In the genomic region with DNA sequence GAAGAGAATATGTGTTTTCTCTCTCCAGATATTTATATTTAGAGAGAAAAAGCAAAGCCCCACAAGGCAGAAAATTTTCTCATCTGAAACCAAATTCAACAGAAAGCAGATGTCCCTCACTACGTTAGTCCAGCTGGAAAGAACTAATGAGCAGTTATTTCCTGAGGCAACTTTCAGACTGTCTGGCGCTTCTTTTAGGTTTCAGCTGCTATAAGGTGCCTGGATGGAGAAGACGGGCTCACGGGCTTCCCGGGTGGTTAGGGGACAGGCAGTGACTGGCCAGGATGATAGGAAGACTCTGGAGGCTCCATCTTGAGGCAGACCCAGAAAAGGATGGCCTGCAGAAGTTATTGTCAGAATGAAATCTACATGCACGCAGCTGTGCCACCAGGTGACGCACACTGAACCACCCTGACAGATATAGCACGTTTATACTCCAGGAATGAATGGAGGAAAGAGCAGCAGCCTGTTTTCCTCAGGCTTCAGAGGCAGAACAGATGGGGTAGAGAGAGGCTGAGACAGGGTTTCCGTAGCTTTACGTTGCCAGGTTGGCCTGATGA, we compare ENCODE assay signal across 8 cellular contexts. TPM values are rescaled to one million over a fixed set of nuclear protein-coding genes. Genes with fewer than 3 reads are reported as not detected.
DNase-seq lines count a peak whose midpoint lies in the region; ATAC-seq and TF ChIP-seq lines count a peak whose summit lies in the region.

No MANE protein-coding gene starts in this region.

- H3K27me3 Mint-ChIP-seq in neural progenitor cell (ENCODE audit: insufficient read depth, low read depth) = peaks cover 7% of the 10 kb centered on the region

- H3K79me2 ChIP-seq in neural progenitor cell (ENCODE audit: low read depth) = no peaks in the 10 kb centered on the region

- peak; percentile 25 for DNase-seq in HFF-Myc (ENCODE audit: extremely low read depth, low read depth)
- DNase-seq in OCI-M1 (lab: John Stamatoyannopoulos, UW) = peak; percentile 19
- DNase-seq in neural progenitor cell (ENCODE audit: low spot score) = no peak
- DNase-seq in effector memory CD4-positive, alpha-beta T cell = no peak
- DNase-seq in AG20443 (ENCODE audit: low spot score) = no peak
- no peak for DNase-seq in kidney tubule cell (ENCODE audit: low spot score)

- no peaks in the 10 kb centered on the region for H4K20me1 ChIP-seq in neural progenitor cell (ENCODE audit: low read depth)

- H3K4me1 Mint-ChIP-seq in neural progenitor cell = peaks cover 24% of the 10 kb centered on the region

- H3K9ac ChIP-seq in neural progenitor cell = no peak overlapping the region

- peak; percentile 28 for TF ChIP-seq CTCF in HFF-Myc (IDR thresholded peaks at IDR 0.05; ENCODE audit: low read depth, low read length, missing control alignments)
- no peak for TF ChIP-seq CTCF in neural progenitor cell (IDR thresholded peaks at IDR 0.05)

- no peaks in the 10 kb centered on the region for H3K9me3 Mint-ChIP-seq in neural progenitor cell

- H3K27me3 ChIP-seq in neural progenitor cell = no peaks in the 10 kb centered on the region
- H3K27me3 ChIP-seq in effector memory CD4-positive, alpha-beta T cell (replicated peaks; ENCODE audit: control insufficient read depth, insufficient read depth, low read length, poor library complexity, severe bottlenecking) = no peaks in the 10 kb centered on the region

- peaks cover 2% of the 10 kb centered on the region for H3K36me3 Mint-ChIP-seq in neural progenitor cell

- peak; percentile 71 for ATAC-seq in GM18499 (IDR thresholded peaks at IDR 0.05; ENCODE audit: insufficient read depth, unreplicated experiment)
- no peak for ATAC-seq in GM18909 (IDR thresholded peaks at IDR 0.05; ENCODE audit: poor library complexity, unreplicated experiment)

- H3K4me3 ChIP-seq in HFF-Myc (replicated peaks; ENCODE audit: low read depth, low read length) = no peak overlapping the region
- H3K4me3 ChIP-seq in neural progenitor cell = no peak overlapping the region
- H3K4me3 ChIP-seq in effector memory CD4-positive, alpha-beta T cell (ENCODE audit: insufficient read depth, low read depth, low read length, poor library complexity, severe bottlenecking) = no peak overlapping the region

- H3K4me2 ChIP-seq in neural progenitor cell = no peak overlapping the region

- no peak overlapping the region for H2AFZ ChIP-seq in neural progenitor cell (replicated peaks)

- H3K27ac ChIP-seq in neural progenitor cell = no peak overlapping the region
- H3K27ac ChIP-seq in effector memory CD4-positive, alpha-beta T cell (ENCODE audit: insufficient read depth, low read length, poor library complexity, severe bottlenecking) = no peak overlapping the region

- H3K36me3 ChIP-seq in neural progenitor cell = no peaks in the 10 kb centered on the region
- no peaks in the 10 kb centered on the region for H3K36me3 ChIP-seq in effector memory CD4-positive, alpha-beta T cell (ENCODE audit: control insufficient read depth, insufficient read depth, low read length)

- H3K4me1 ChIP-seq in neural progenitor cell = peaks cover 2% of the 10 kb centered on the region
- H3K4me1 ChIP-seq in effector memory CD4-positive, alpha-beta T cell (ENCODE audit: control insufficient read depth, insufficient read depth, low read length, poor library complexity, severe bottlenecking) = no peaks in the 10 kb centered on the region

- H3K27ac Mint-ChIP-seq in neural progenitor cell = peak overlapping the region; percentile 51

- no peaks in the 10 kb centered on the region for H3K9me3 ChIP-seq in neural progenitor cell (ENCODE audit: low read depth)
- H3K9me3 ChIP-seq in effector memory CD4-positive, alpha-beta T cell (ENCODE audit: control insufficient read depth, low read length) = no peaks in the 10 kb centered on the region

- H3K4me3 Mint-ChIP-seq in neural progenitor cell = no peak overlapping the region

- no peaks in the 10 kb centered on the region for H3F3A ChIP-seq in neural progenitor cell (ENCODE audit: low read depth)

RNA-seq across cellular contexts. Expression of a gene that starts 50.7 kb away (rescaled TPM):
- 24.8 and 38.1 TPM in 2 replicates for total RNA-seq in neural progenitor cell (ENCODE audit: low replicate concordance)

RNA-seq across cellular contexts. Expression of a gene that starts 54.7 kb away (rescaled TPM):
- total RNA-seq in neural progenitor cell (ENCODE audit: low replicate concordance) = 71.3 and 93.3 TPM in 2 replicates

Comparison
In these comparisons a context has a peak if more than half of its experiments do, and no peak if none do; other contexts are left out.
1. DNase-seq: peak in HFF-Myc (single experiment) and OCI-M1 (single experiment); none in neural progenitor cell (single experiment), effector memory CD4-positive, alpha-beta T cell (0 of 3), AG20443 (single experiment) and kidney tubule cell (single experiment).